ENCODE assay signal across 25 cellular contexts in genomic region chr4:110826656-110827055, GRCh38.
"Had no signal": no experiment of that assay in that cellular context is flagged by ENCODE, and none has a peak within 500 bp of the region (broad histone marks: within the 10 kb centered on the region; RNA-seq: fewer than 3 reads in every experiment).

No MANE protein-coding gene starts in this region.

- DNase-seq: dermis blood vessel endothelial cell; effector memory CD4-positive, alpha-beta T cell; foreskin fibroblast; gastrocnemius medialis; head of caudate nucleus; mesenchymal stem cell; natural killer cell; occipital lobe; ovary; posterior cingulate gyrus; psoas muscle; right cardiac atrium; spleen; stimulated activated CD4-positive, alpha-beta T cell treated with anti-CD3 and anti-CD28 coated beads, Interleukin-4, amount 100 ng/mL, for 4 hours; stimulated activated naive CD8-positive, alpha-beta T cell treated with anti-CD3 and anti-CD28 coated beads, Interleukin-15, Interleukin-2, amounts not matched to agents 100 U/mL and 50 U/mL, for 24 hours; substantia nigra; testis; tibial artery had no signal

- H3K9me3 Mint-ChIP-seq: mesothelial cell of epicardium; stimulated activated memory B cell treated with anti-CD40 and anti-IgM and Interleukin-4, amounts not matched to agents 10 μg/mL and 1 μg/mL and 100 μg/mL, for 72 hours; type B pancreatic cell had no signal

- H3K4me3 Mint-ChIP-seq: mesothelial cell of epicardium; natural killer cell; stimulated activated memory B cell treated with anti-CD40 and anti-IgM and Interleukin-4, amounts not matched to agents 10 μg/mL and 1 μg/mL and 100 μg/mL, for 72 hours; type B pancreatic cell had no signal

- H3K36me3 Mint-ChIP-seq: mesothelial cell of epicardium; natural killer cell; stimulated activated memory B cell treated with anti-CD40 and anti-IgM and Interleukin-4, amounts not matched to agents 10 μg/mL and 1 μg/mL and 100 μg/mL, for 72 hours; type B pancreatic cell had no signal

- ATAC-seq: esophagus mucosa; gastrocnemius medialis; left lobe of liver; natural killer cell; psoas muscle; right cardiac atrium; stimulated activated memory B cell treated with anti-CD40 and anti-IgM and Interleukin-4, amounts not matched to agents 10 μg/mL and 1 μg/mL and 100 μg/mL, for 72 hours; stimulated activated naive CD8-positive, alpha-beta T cell treated with anti-CD3 and anti-CD28 coated beads, Interleukin-15, Interleukin-2, amounts not matched to agents 100 U/mL and 50 U/mL, for 24 hours had no signal

- H3K4me1 Mint-ChIP-seq: mesothelial cell of epicardium; natural killer cell; stimulated activated memory B cell treated with anti-CD40 and anti-IgM and Interleukin-4, amounts not matched to agents 10 μg/mL and 1 μg/mL and 100 μg/mL, for 72 hours had no signal

- H3K4me1 ChIP-seq: gastrocnemius medialis, psoas muscle, spleen, testis, tibial artery had no signal

- H3K36me3 ChIP-seq: gastrocnemius medialis, ovary, spleen, tibial artery had no signal

- H3K27ac ChIP-seq: coronary artery, gastrocnemius medialis, ovary, psoas muscle, skin epidermis, spleen, testis, tibial artery had no signal

- H3K27ac Mint-ChIP-seq: mesothelial cell of epicardium; natural killer cell; stimulated activated memory B cell treated with anti-CD40 and anti-IgM and Interleukin-4, amounts not matched to agents 10 μg/mL and 1 μg/mL and 100 μg/mL, for 72 hours; type B pancreatic cell had no signal

- H3K27me3 Mint-ChIP-seq: stimulated activated memory B cell treated with anti-CD40 and anti-IgM and Interleukin-4, amounts not matched to agents 10 μg/mL and 1 μg/mL and 100 μg/mL, for 72 hours; type B pancreatic cell had no signal

- H3K4me3 ChIP-seq: coronary artery, gastrocnemius medialis, ovary, psoas muscle, skin epidermis, spleen, testis, tibial artery had no signal

- H3K27me3 ChIP-seq: gastrocnemius medialis, ovary, spleen, testis, tibial artery had no signal

- H3K9me3 ChIP-seq: gastrocnemius medialis, ovary, psoas muscle, testis had no signal
